In genomic region chr17:47654991-47655390, GRCh38 we compare ENCODE assay signal across 17 cellular contexts. TPM values are rescaled to one million over a fixed set of nuclear protein-coding genes. Genes with fewer than 3 reads are reported as not detected.
A peak's percentile ranks its signal among the peaks of the same experiment; 100 is the strongest.
DNase-seq lines count a peak whose midpoint lies in the region; ATAC-seq and TF ChIP-seq lines count a peak whose summit lies in the region.
"Had no signal": no experiment of that assay in that cellular context is flagged by ENCODE, and none has a peak within 500 bp of the region (broad histone marks: within the 10 kb centered on the region; RNA-seq: fewer than 3 reads in every experiment).

No MANE protein-coding gene starts in this region.

- POLR2A ChIA-PET in activated CD8-positive, alpha-beta T cell treated with anti-CD3 and anti-CD28 coated beads for 36 hours (lab: Charles Lee): interaction anchor here (0.5 to 24.4 kb wide), 4 partner anchors 15 to 61 kb away, joined by 3 to 583 read pairs (median 3); no protein-coding TSS in a partner anchor
- POLR2A ChIA-PET in activated CD8-positive, alpha-beta T cell treated with anti-CD3 and anti-CD28 coated beads, Interleukin-2, amount 10 ng/mL, durations not matched to agents 7 days and 5 days (lab: Charles Lee): interaction anchor here (0.6 to 1.3 kb wide), 2 partner anchors 9 to 25 kb away, joined by 3 to 7 read pairs; no protein-coding TSS in a partner anchor

- intact Hi-C loops in activated CD8-positive, alpha-beta T cell treated with anti-CD3 and anti-CD28 coated beads for 36 hours (cut with micrococcal nuclease): no loop called here
- intact Hi-C loops in gastrocnemius medialis (cut with DNase I; ENCODE audit: low total_unique reads): no loop called here

- H3K36me3 ChIP-seq in gastrocnemius medialis: peaks cover 0 to 86% of the 10 kb centered on the region in 2 donors

- no peak for ATAC-seq in activated CD8-positive, alpha-beta T cell treated with anti-CD3 and anti-CD28 coated beads for 36 hours
- ATAC-seq in activated CD8-positive, alpha-beta T cell treated with anti-CD3 and anti-CD28 coated beads, Interleukin-2, amount 10 ng/mL, durations not matched to agents 7 days and 5 days: no peak
- no peak for ATAC-seq in gastrocnemius medialis
- ATAC-seq in GM21529 (IDR thresholded peaks at IDR 0.05; ENCODE audit: unreplicated experiment): no peak
- ATAC-seq: GM23338, lower lobe of right lung, Panc1, pancreas had no signal

- no peak for TF ChIP-seq POLR2A in gastrocnemius medialis (IDR thresholded peaks at IDR 0.05)

- CTCF ChIA-PET in activated CD8-positive, alpha-beta T cell treated with anti-CD3 and anti-CD28 coated beads for 36 hours (lab: Charles Lee): interaction anchor here (8.2 kb wide), 1 partner anchor 9 kb away, joined by 92 read pairs; no protein-coding TSS in a partner anchor
- CTCF ChIA-PET in activated CD8-positive, alpha-beta T cell treated with anti-CD3 and anti-CD28 coated beads, Interleukin-2, amount 10 ng/mL, durations not matched to agents 7 days and 5 days (lab: Charles Lee): interaction anchor here (1.3 to 8.7 kb wide), 2 partner anchors 9 to 20 kb away, joined by 3 to 95 read pairs; no protein-coding TSS in a partner anchor

- in situ Hi-C loops in gastrocnemius medialis (cut with MboI; ENCODE audit: low sequenced_read_pairs in 4 of 4): loop anchor here in 1 of 4 donors (25.0 kb wide), 1 partner anchor 132 kb away; no protein-coding TSS in a partner anchor

- no peak for DNase-seq in activated CD8-positive, alpha-beta T cell treated with anti-CD3 and anti-CD28 coated beads for 36 hours
- no peak for DNase-seq in activated CD8-positive, alpha-beta T cell treated with anti-CD3 and anti-CD28 coated beads, Interleukin-2, amount 10 ng/mL, durations not matched to agents 7 days and 5 days
- DNase-seq in fibroblast of mammary gland (ENCODE audit: low read depth): peak; percentile 24
- no peak for DNase-seq in gastrocnemius medialis
- no peak for DNase-seq in 8988T
- DNase-seq in DMS53 treated with DMSO at 0.1 percent for 48 hours (lab: John Stamatoyannopoulos, UW; ENCODE audit: unreplicated experiment): no peak
- DNase-seq: ACHN, brain microvascular endothelial cell, DMS153, lower lobe of right lung, NCI-H446 had no signal

- peak overlapping the region; percentile 14 for H3K4me3 Mint-ChIP-seq in activated CD8-positive, alpha-beta T cell treated with anti-CD3 and anti-CD28 coated beads for 36 hours
- no peak overlapping the region for H3K4me3 Mint-ChIP-seq in activated CD8-positive, alpha-beta T cell treated with anti-CD3 and anti-CD28 coated beads, Interleukin-2, amount 10 ng/mL, durations not matched to agents 7 days and 5 days
- H3K4me3 Mint-ChIP-seq: GM23338 had no signal

- peaks cover 79% of the 10 kb centered on the region for H3K36me3 Mint-ChIP-seq in activated CD8-positive, alpha-beta T cell treated with anti-CD3 and anti-CD28 coated beads for 36 hours (ENCODE audit: low read depth)
- peaks cover 75% of the 10 kb centered on the region for H3K36me3 Mint-ChIP-seq in activated CD8-positive, alpha-beta T cell treated with anti-CD3 and anti-CD28 coated beads, Interleukin-2, amount 10 ng/mL, durations not matched to agents 7 days and 5 days (ENCODE audit: low read depth)

- peak overlapping the region; percentile 16 for H3K4me3 ChIP-seq in fibroblast of mammary gland (ENCODE audit: control insufficient read depth, low read depth, low read length)
- H3K4me3 ChIP-seq in gastrocnemius medialis: no peak overlapping the region
- H3K4me3 ChIP-seq: GM23338, lower lobe of right lung, pancreas, vagina had no signal

- H3K27ac ChIP-seq in VCaP: peak overlapping the region; percentile 94
- H3K27ac ChIP-seq in gastrocnemius medialis: peak overlapping the region; percentile 16 to 69 (median 27)
- H3K27ac ChIP-seq: brain microvascular endothelial cell, lower lobe of right lung, pancreas, vagina had no signal

- H3K9me3 ChIP-seq in gastrocnemius medialis: no peaks in the 10 kb centered on the region
- H3K9me3 ChIP-seq: lower lobe of right lung, pancreas, vagina had no signal

- H3K4me1 Mint-ChIP-seq in activated CD8-positive, alpha-beta T cell treated with anti-CD3 and anti-CD28 coated beads for 36 hours (ENCODE audit: low read depth): peaks cover 67% of the 10 kb centered on the region
- H3K4me1 Mint-ChIP-seq in activated CD8-positive, alpha-beta T cell treated with anti-CD3 and anti-CD28 coated beads, Interleukin-2, amount 10 ng/mL, durations not matched to agents 7 days and 5 days (ENCODE audit: low read depth): peaks cover 69% of the 10 kb centered on the region

- H3K4me1 ChIP-seq in gastrocnemius medialis: peaks cover 25 to 31% of the 10 kb centered on the region in 2 donors

- no peaks in the 10 kb centered on the region for H3K27me3 Mint-ChIP-seq in activated CD8-positive, alpha-beta T cell treated with anti-CD3 and anti-CD28 coated beads for 36 hours
- H3K27me3 Mint-ChIP-seq in activated CD8-positive, alpha-beta T cell treated with anti-CD3 and anti-CD28 coated beads, Interleukin-2, amount 10 ng/mL, durations not matched to agents 7 days and 5 days (ENCODE audit: low read depth): no peaks in the 10 kb centered on the region

- H3K27ac Mint-ChIP-seq in activated CD8-positive, alpha-beta T cell treated with anti-CD3 and anti-CD28 coated beads for 36 hours: peak overlapping the region; percentile 79
- H3K27ac Mint-ChIP-seq in activated CD8-positive, alpha-beta T cell treated with anti-CD3 and anti-CD28 coated beads, Interleukin-2, amount 10 ng/mL, durations not matched to agents 7 days and 5 days: no peak overlapping the region
- H3K27ac Mint-ChIP-seq: GM23338 had no signal

- H3K9me3 Mint-ChIP-seq in activated CD8-positive, alpha-beta T cell treated with anti-CD3 and anti-CD28 coated beads for 36 hours: no peaks in the 10 kb centered on the region
- no peaks in the 10 kb centered on the region for H3K9me3 Mint-ChIP-seq in activated CD8-positive, alpha-beta T cell treated with anti-CD3 and anti-CD28 coated beads, Interleukin-2, amount 10 ng/mL, durations not matched to agents 7 days and 5 days (ENCODE audit: insufficient read depth)
- H3K9me3 Mint-ChIP-seq: GM23338 had no signal

- H3K27me3 ChIP-seq in gastrocnemius medialis: no peaks in the 10 kb centered on the region
- H3K27me3 ChIP-seq: brain microvascular endothelial cell, pancreas, vagina had no signal

- TF ChIP-seq CTCF in activated CD8-positive, alpha-beta T cell treated with anti-CD3 and anti-CD28 coated beads for 36 hours (IDR thresholded peaks at IDR 0.05): no peak
- no peak for TF ChIP-seq CTCF in VCaP (conservative IDR thresholded peaks at IDR 0.05)
- no peak for TF ChIP-seq CTCF in fibroblast of mammary gland (conservative IDR thresholded peaks at IDR 0.05; ENCODE audit: control insufficient read depth, insufficient read depth, low read depth, low read length)
- TF ChIP-seq CTCF in gastrocnemius medialis (IDR thresholded peaks at IDR 0.05 in 4 of 5, conservative IDR thresholded peaks at IDR 0.05 in 1 of 5): no peak

RNA-seq across cellular contexts. Expression of gene KPNB1, which starts 5.3 kb away (rescaled TPM):
- total RNA-seq in activated CD8-positive, alpha-beta T cell treated with anti-CD3 and anti-CD28 coated beads for 36 hours: 100 to 1,000 TPM; 589 to 605 TPM
- 100 to 1,000 TPM; 413 to 427 TPM for total RNA-seq in activated CD8-positive, alpha-beta T cell treated with anti-CD3 and anti-CD28 coated beads, Interleukin-2, amount 10 ng/mL, durations not matched to agents 7 days and 5 days
- total RNA-seq in gastrocnemius medialis: 100 to 1,000 TPM; 170 to 238 (median 211) TPM

RNA-seq across cellular contexts. Expression of gene TBKBP1, which starts 39.0 kb away (rescaled TPM):
- 10 to 100 TPM; 12.4 to 13.6 TPM for total RNA-seq in activated CD8-positive, alpha-beta T cell treated with anti-CD3 and anti-CD28 coated beads for 36 hours
- total RNA-seq in activated CD8-positive, alpha-beta T cell treated with anti-CD3 and anti-CD28 coated beads, Interleukin-2, amount 10 ng/mL, durations not matched to agents 7 days and 5 days: 1 to 10 TPM; 2.4 to 3.7 TPM
- 10 to 100 TPM; 15.9 to 28.0 (median 23.0) TPM for total RNA-seq in gastrocnemius medialis
